In genomic region chr3:108159865-108160264, GRCh38 we compare ENCODE assay signal across 18 cellular contexts.
DNase-seq lines count a peak whose midpoint lies in the region; ATAC-seq and TF ChIP-seq lines count a peak whose summit lies in the region.
"Had no signal": no experiment of that assay in that cellular context is flagged by ENCODE, and none has a peak within 500 bp of the region (broad histone marks: within the 10 kb centered on the region; RNA-seq: fewer than 3 reads in every experiment).

No MANE protein-coding gene starts in this region.

- H3K9me3 Mint-ChIP-seq in Caco-2 (ENCODE audit: unreplicated experiment), result no peaks in the 10 kb centered on the region

- H3K9me3 ChIP-seq in Caco-2, result no peaks in the 10 kb centered on the region
- H3K9me3 ChIP-seq: ascending aorta, tibial nerve had no signal

- H3K36me3 ChIP-seq in Caco-2 (ENCODE audit: control insufficient read depth, insufficient read depth, low read length), result no peaks in the 10 kb centered on the region

- intact Hi-C loops in Caco-2 (cut with micrococcal nuclease; ENCODE audit: unreplicated experiment), result no loop called here

- ATAC-seq in GM19035 (IDR thresholded peaks at IDR 0.05; ENCODE audit: unreplicated experiment), result no peak
- ATAC-seq: activated CD8-positive, alpha-beta memory T cell treated with anti-CD3 and anti-CD28 coated beads, Interleukin-2, amount 10 ng/mL, durations not matched to agents 7 days and 5 days; Panc1 had no signal

- H3K4me3 Mint-ChIP-seq in Caco-2 (ENCODE audit: unreplicated experiment), result no peak overlapping the region
- H3K4me3 Mint-ChIP-seq: activated CD8-positive, alpha-beta memory T cell treated with anti-CD3 and anti-CD28 coated beads, Interleukin-2, amount 10 ng/mL, durations not matched to agents 7 days and 5 days had no signal

- H3K36me3 Mint-ChIP-seq in Caco-2 (ENCODE audit: insufficient read depth, unreplicated experiment), result no peaks in the 10 kb centered on the region

- peaks cover 3% of the 10 kb centered on the region for H3K4me1 Mint-ChIP-seq in Caco-2 (ENCODE audit: low read depth, unreplicated experiment)
- H3K4me1 Mint-ChIP-seq: activated CD8-positive, alpha-beta memory T cell treated with anti-CD3 and anti-CD28 coated beads, Interleukin-2, amount 10 ng/mL, durations not matched to agents 7 days and 5 days had no signal

- no peaks in the 10 kb centered on the region for H3K27me3 ChIP-seq in Caco-2 (replicated peaks; ENCODE audit: control insufficient read depth, insufficient read depth, low read length)
- H3K27me3 ChIP-seq: ascending aorta, tibial nerve had no signal

- POLR2A ChIA-PET in Caco-2 (lab: Charles Lee), result no interaction called here

- no peak for TF ChIP-seq CTCF in Caco-2 (IDR thresholded peaks at IDR 0.05; ENCODE audit: insufficient read depth in 1 of 2, low read depth in 1 of 2, low read length in 1 of 2, severe bottlenecking in 1 of 2, unreplicated experiment in 1 of 2)

- no peak overlapping the region for H3K4me3 ChIP-seq in Caco-2 (ENCODE audit: low read depth, low read length)
- H3K4me3 ChIP-seq: ascending aorta, tibial nerve had no signal

- no peaks in the 10 kb centered on the region for H3K27me3 Mint-ChIP-seq in Caco-2 (ENCODE audit: insufficient read depth, unreplicated experiment)
- H3K27me3 Mint-ChIP-seq: activated CD8-positive, alpha-beta memory T cell treated with anti-CD3 and anti-CD28 coated beads, Interleukin-2, amount 10 ng/mL, durations not matched to agents 7 days and 5 days had no signal

- DNase-seq in AG20443 (ENCODE audit: low spot score), result peak; percentile 9
- DNase-seq in LHCN-M2 (ENCODE audit: low read depth), result peak; percentile 81
- DNase-seq in brain pericyte (ENCODE audit: low read depth, low spot score), result peak; percentile 8
- peak; percentile 69 for DNase-seq in iris pigment epithelial cell (ENCODE audit: low read depth)
- no peak for DNase-seq in Caco-2
- DNase-seq in HuH-7 (ENCODE audit: low spot score), result no peak
- no peak for DNase-seq in NCI-H1092 treated with DMSO at 0.1 percent for 48 hours (lab: John Stamatoyannopoulos, UW)
- DNase-seq: activated CD8-positive, alpha-beta memory T cell treated with anti-CD3 and anti-CD28 coated beads, Interleukin-2, amount 10 ng/mL, durations not matched to agents 7 days and 5 days; activated gamma-delta T cell treated with Interleukin-2 at 50 U/mL for 16 hours; effector CD4-positive, alpha-beta T cell; kidney; midbrain; NCI-H524 treated with DMSO at 0.1 percent for 48 hours; stimulated activated CD4-positive, alpha-beta T cell treated with anti-CD3 and anti-CD28 coated beads, Interleukin-4, amount 100 ng/mL, for 1 hour had no signal

- no peak overlapping the region for H3K27ac Mint-ChIP-seq in Caco-2 (ENCODE audit: unreplicated experiment)
- H3K27ac Mint-ChIP-seq: activated CD8-positive, alpha-beta memory T cell treated with anti-CD3 and anti-CD28 coated beads, Interleukin-2, amount 10 ng/mL, durations not matched to agents 7 days and 5 days had no signal

- no peaks in the 10 kb centered on the region for H3K4me1 ChIP-seq in Caco-2
- H3K4me1 ChIP-seq: ascending aorta, tibial nerve had no signal

- CTCF ChIA-PET in Caco-2 (lab: Charles Lee), result no interaction called here

- BruUV-seq in Caco-2 (replicated peaks; lab: Mats Ljungman, UMichigan), result no TSS peak

Comparison
In these comparisons a context has a peak if more than half of its experiments do, and no peak if none do; other contexts are left out.
1. DNase-seq: peak in AG20443 (single experiment), LHCN-M2 (single experiment), brain pericyte (single experiment) and iris pigment epithelial cell (single experiment); none in Caco-2 (0 of 2), HuH-7 (single experiment) and NCI-H1092 treated with DMSO at 0.1 percent for 48 hours (single experiment).